In genomic region chr1:112938188-112938587, GRCh38 we compare ENCODE assay signal across 11 cellular contexts. TPM values are rescaled to one million over a fixed set of nuclear protein-coding genes. Genes with fewer than 3 reads are reported as not detected.
DNase-seq lines count a peak whose midpoint lies in the region; ATAC-seq, FAIRE-seq and TF ChIP-seq lines count a peak whose summit lies in the region.
"Had no signal": no experiment of that assay in that cellular context is flagged by ENCODE, and none has a peak within 500 bp of the region (broad histone marks: within the 10 kb centered on the region; RNA-seq: fewer than 3 reads in every experiment).

No MANE protein-coding gene starts in this region.

- H3K4me2 ChIP-seq in HepG2 (ENCODE audit: low read depth, low read length) (no peak overlapping the region), K562 (ENCODE audit: insufficient read depth, low read length) (peak overlapping the region; percentile 4; the same call in 1 of the 2 replicates)

- no peaks in the 10 kb centered on the region for H3K36me3 ChIP-seq in liver (ENCODE audit: control insufficient read depth in 4 of 4, insufficient read depth in 3 of 4, low read depth in 1 of 4, low read length in 3 of 4)
- peaks cover 0 to 10% of the 10 kb centered on the region in 2 experiments; a peak in 2 of 5 replicates for H3K36me3 ChIP-seq in HepG2 (replicated peaks in 1 of 2; ENCODE audit: control insufficient read depth in 1 of 2, insufficient read depth in 2 of 2, low read length in 2 of 2)
- peaks cover 45% of the 10 kb centered on the region for H3K36me3 ChIP-seq in K562 (ENCODE audit: control insufficient read depth, insufficient read depth, low read length)
- no peaks in the 10 kb centered on the region for H3K36me3 ChIP-seq in uterus
- H3K36me3 ChIP-seq: ovary had no signal

- no peaks in the 10 kb centered on the region for H3K9me1 ChIP-seq in K562 (ENCODE audit: control insufficient read depth, insufficient read depth, low read length)

- intact Hi-C loops in HepG2 (cut with micrococcal nuclease; ENCODE audit: unreplicated experiment) (no loop called here), K562 (cut with micrococcal nuclease) (loop anchor here (5.0 kb wide), 1 partner anchor 56 kb away; no protein-coding TSS in a partner anchor), uterus (cut with DNase I; ENCODE audit: low total_unique reads) (no loop called here)

- H3K27me3 ChIP-seq in liver (ENCODE audit: control insufficient read depth in 4 of 4, insufficient read depth in 4 of 4, low read length in 3 of 4) (no peaks in the 10 kb centered on the region), HepG2 (ENCODE audit: control insufficient read depth in 1 of 2, insufficient read depth in 2 of 2, low read length in 2 of 2) (no peaks in the 10 kb centered on the region), K562 (ENCODE audit: control insufficient read depth in 2 of 2, insufficient read depth in 2 of 2, low read length in 2 of 2) (no peaks in the 10 kb centered on the region), uterus (no peaks in the 10 kb centered on the region)
- H3K27me3 ChIP-seq: ovary had no signal

- no peak overlapping the region for H3K27ac Mint-ChIP-seq in activated naive CD8-positive, alpha-beta T cell treated with anti-CD3 and anti-CD28 coated beads for 36 hours

- no peak for TF ChIP-seq CTCF in liver (IDR thresholded peaks at IDR 0.05; ENCODE audit: low read depth, low read length, missing input control)
- TF ChIP-seq CTCF in HepG2 (CRISPR knock-in tag; IDR thresholded peaks at IDR 0.05): no peak
- TF ChIP-seq CTCF in K562 (IDR thresholded peaks at IDR 0.05 in 2 of 3, conservative IDR thresholded peaks at IDR 0.05 in 1 of 3; ENCODE audit: insufficient read depth in 2 of 3, low read depth in 1 of 3, low read length in 3 of 3): no peak
- no peak for TF ChIP-seq CTCF in uterus (IDR thresholded peaks at IDR 0.05)

- H3K4me1 Mint-ChIP-seq in activated naive CD8-positive, alpha-beta T cell treated with anti-CD3 and anti-CD28 coated beads for 36 hours: peaks cover 26% of the 10 kb centered on the region

- H3K36me3 Mint-ChIP-seq in activated naive CD8-positive, alpha-beta T cell treated with anti-CD3 and anti-CD28 coated beads for 36 hours: peaks cover 24% of the 10 kb centered on the region

- H3K27ac ChIP-seq in liver (ENCODE audit: low read depth in 1 of 2, low read length in 2 of 2) (peak overlapping the region; percentile 1 to 51), HepG2 (ENCODE audit: extremely low read length, insufficient read depth, low read length) (no peak overlapping the region), K562 (ENCODE audit: extremely low read depth, low read depth, low read length) (peak overlapping the region; percentile 65; the same call in 2 of the 3 replicates), uterus (peak overlapping the region; percentile 41 to 65)
- H3K27ac ChIP-seq: ovary had no signal

- FAIRE-seq in HepG2 (lab: Jason Lieb, UNC) (no peak), K562 (lab: Jason Lieb, UNC) (no peak)
- FAIRE-seq: colon had no signal

- no peak for TF ChIP-seq EP300 in HepG2 (IDR thresholded peaks at IDR 0.05; ENCODE audit: low read depth in 2 of 2, low read length in 2 of 2)
- TF ChIP-seq EP300 in HepG2 (CRISPR knock-in tag; IDR thresholded peaks at IDR 0.05; ENCODE audit: borderline replicate concordance): no peak
- TF ChIP-seq EP300 in K562 (IDR thresholded peaks at IDR 0.05; ENCODE audit: low read length): no peak

- no peak overlapping the region for H3K4me3 Mint-ChIP-seq in activated naive CD8-positive, alpha-beta T cell treated with anti-CD3 and anti-CD28 coated beads for 36 hours

- peaks cover 93% of the 10 kb centered on the region for H3K79me2 ChIP-seq in HepG2 (ENCODE audit: insufficient read depth, low read length)
- H3K79me2 ChIP-seq in K562 (ENCODE audit: control insufficient read depth, insufficient read depth, low read length): peaks cover 98% of the 10 kb centered on the region

- H3K9me3 Mint-ChIP-seq in activated naive CD8-positive, alpha-beta T cell treated with anti-CD3 and anti-CD28 coated beads for 36 hours: no peaks in the 10 kb centered on the region

- POLR2A ChIA-PET in HepG2 (lab: Yijun Ruan, JAX) (interaction anchor here (1.3 to 2.0 kb wide), 2 partner anchors 15 to 18 kb away, joined by 3 to 7 read pairs; partner anchors contain the start of gene SLC16A1), K562 (lab: Yijun Ruan, JAX) (interaction anchor here (5.4 to 12.6 kb wide), 2 partner anchors 12 to 13 kb away, joined by 44 to 190 read pairs; no protein-coding TSS in a partner anchor)

- H3K9ac ChIP-seq in liver (ENCODE audit: low read depth in 1 of 2, low read length in 2 of 2) (no peak overlapping the region), HepG2 (ENCODE audit: insufficient read depth, low read depth, low read length) (no peak overlapping the region), K562 (ENCODE audit: insufficient read depth in 1 of 2, low read depth in 2 of 2, low read length in 2 of 2) (no peak overlapping the region)

- 42% methylated on average over 3 of the region's 3 CpGs for WGBS in liver
- 89% methylated on average over 3 of the region's 3 CpGs for WGBS in HepG2 (ENCODE audit: low lambda C conversion rate)
- WGBS in K562 (ENCODE audit: insufficient coverage, low coverage, missing lambda C conversion rate): 49% methylated on average over 3 of the region's 3 CpGs

- in situ Hi-C loops in HepG2 (cut with HindIII; ENCODE audit: extremely low pct_ligation_motif_present, low pct_unique_long_range_greater_than_20kb) (no loop called here), K562 (cut with MboI) (no loop called here)

- CTCF ChIA-PET in HepG2 (lab: Yijun Ruan, JAX; ENCODE audit: low intra/inter-chr PET ratio, low total read pairs): no interaction called here
- CTCF ChIA-PET in K562 (lab: Yijun Ruan, JAX; ENCODE audit: low intra/inter-chr PET ratio): no interaction called here

- TF ChIP-seq POLR2A in HepG2 (IDR thresholded peaks at IDR 0.05; ENCODE audit: insufficient read depth in 1 of 2, low read depth in 2 of 2, low read length in 2 of 2) (no peak), K562 (conservative IDR thresholded peaks at IDR 0.05) (no peak), uterus (IDR thresholded peaks at IDR 0.05) (no peak)

- BruUV-seq in HepG2 (replicated peaks; lab: Mats Ljungman, UMichigan): no TSS peak
- BruUV-seq in K562 (replicated peaks; lab: Mats Ljungman, UMichigan): no TSS peak

- no peaks in the 10 kb centered on the region for H3K27me3 Mint-ChIP-seq in activated naive CD8-positive, alpha-beta T cell treated with anti-CD3 and anti-CD28 coated beads for 36 hours

- H2AFZ ChIP-seq in HepG2 (ENCODE audit: low read length) (no peak overlapping the region), K562 (ENCODE audit: low read depth, low read length) (no peak overlapping the region)

- ATAC-seq in HepG2: no peak
- ATAC-seq in K562: 0 out of 3 replicates have a peak, but pooled peaks have one; percentile 6
- peak; percentile 82 for ATAC-seq in left lobe of liver
- ATAC-seq in GM19463 (IDR thresholded peaks at IDR 0.05; ENCODE audit: unreplicated experiment): no peak
- no peak for ATAC-seq in GM21825 (IDR thresholded peaks at IDR 0.05; ENCODE audit: unreplicated experiment)

- peaks cover 28% of the 10 kb centered on the region for H4K20me1 ChIP-seq in HepG2 (ENCODE audit: insufficient read depth, low read length)
- peaks cover 5% of the 10 kb centered on the region; the same call in 1 of the 2 replicates for H4K20me1 ChIP-seq in K562 (replicated peaks; ENCODE audit: control insufficient read depth, insufficient read depth, low read length)

- no peak for DNase-seq in HepG2 (ENCODE audit: low spot score)
- no peak for DNase-seq in K562 (ENCODE audit: extremely low read depth in 1 of 4, low spot score in 3 of 4)
- no peak for DNase-seq in left lobe of liver (ENCODE audit: low spot score)
- DNase-seq in uterus: no peak
- DNase-seq in activated naive CD8-positive, alpha-beta T cell treated with anti-CD3 and anti-CD28 coated beads for 36 hours: no peak
- DNase-seq: NCI-H2029, ovary had no signal

- H3K4me3 ChIP-seq in liver (ENCODE audit: low read depth in 1 of 3, low read length in 3 of 3) (no peak overlapping the region), HepG2 (replicated peaks in 1 of 3; ENCODE audit: insufficient read depth in 1 of 3, low read depth in 2 of 3, low read length in 3 of 3) (no peak overlapping the region), K562 (no peak overlapping the region), uterus (no peak overlapping the region)
- H3K4me3 ChIP-seq: ovary had no signal

- TF ChIP-seq RAD21 in liver (IDR thresholded peaks at IDR 0.05) (no peak), HepG2 (CRISPR knock-in tag; IDR thresholded peaks at IDR 0.05) (no peak), K562 (CRISPR knock-in tag; conservative IDR thresholded peaks at IDR 0.05 in 1 of 2, IDR thresholded peaks at IDR 0.05 in 1 of 2) (no peak)

- H3K4me1 ChIP-seq in liver (ENCODE audit: control insufficient read depth in 4 of 4, insufficient read depth in 4 of 4, low read length in 3 of 4) (peaks cover 3 to 20% (median 6%) of the 10 kb centered on the region in 4 donors), HepG2 (ENCODE audit: insufficient read depth, low read length) (peaks cover 46% of the 10 kb centered on the region), K562 (replicated peaks in 1 of 2; ENCODE audit: control insufficient read depth in 2 of 2, insufficient read depth in 2 of 2, low read length in 2 of 2) (peaks cover 12 to 47% of the 10 kb centered on the region in 2 experiments), uterus (peaks cover 0 to 3% of the 10 kb centered on the region in 2 donors)

- no peaks in the 10 kb centered on the region for H3K9me3 ChIP-seq in liver (ENCODE audit: control insufficient read depth in 4 of 4, low read length in 3 of 4)
- H3K9me3 ChIP-seq in HepG2 (ENCODE audit: low read length): no peaks in the 10 kb centered on the region
- no peaks in the 10 kb centered on the region for H3K9me3 ChIP-seq in K562 (replicated peaks; ENCODE audit: control insufficient read depth, insufficient read depth, low read depth, low read length)
- H3K9me3 ChIP-seq in uterus: no peaks in the 10 kb centered on the region
- H3K9me3 ChIP-seq: ovary had no signal

RNA-seq across cellular contexts. Expression of gene SLC16A1, which starts 17.8 kb away (rescaled TPM):
- total RNA-seq in liver (10 to 100 TPM; 37.4 to 87.3 TPM), HepG2 (2016; rRNA removed; fragmentation: Illumina TruSeq; extraction: Trizol) (67.0 and 106 TPM in 2 replicates), K562 (2014; rRNA removed) (104 and 148 TPM in 2 replicates), K562 (2014; rRNA removed; fragmentation: Illumina TruSeq; extraction: Trizol) (168 and 185 TPM in 2 replicates), K562 (2015; rRNA removed; fragmentation: Illumina TruSeq; extraction: Trizol) (111 and 117 TPM in 2 replicates), K562 (2021) (151 and 169 TPM in 2 replicates), left lobe of liver (29.2 TPM), uterus (10 to 100 TPM; 12.6 to 76.3 (median 39.5) TPM)
- polyA plus RNA-seq in liver (10 to 100 TPM; 28.3 to 31.7 TPM), HepG2 (2011; rRNA removed) (135 and 142 TPM in 2 replicates), K562 (2011; rRNA removed) (229 and 244 TPM in 2 replicates), K562 (2014; fragmentation: Illumina TruSeq; extraction: Trizol) (109 and 137 TPM in 2 replicates), K562 (2014; fragmentation: Nextera tagmentation; extraction: Ambion mirVana) (10 to 100 TPM; 79.0 to 82.5 TPM), K562 (2014; rRNA removed) (73.1 and 85.6 TPM in 2 replicates)
- total RNA-seq in HepG2 (2016; cell fraction: cytosol; rRNA removed; fragmentation: Illumina TruSeq; extraction: Trizol; ENCODE audit: low read depth): 5.3 and 6.0 TPM in 2 replicates
- total RNA-seq in HepG2 (2016; cell fraction: insoluble cytoplasmic fraction; rRNA removed; fragmentation: Illumina TruSeq; extraction: Trizol): 65.8 and 105 TPM in 2 replicates
- 15.3 and 18.4 TPM in 2 replicates for total RNA-seq in HepG2 (2016; cell fraction: membrane; rRNA removed; fragmentation: Illumina TruSeq; extraction: Trizol)
- 102 and 125 TPM in 2 replicates for total RNA-seq in HepG2 (2016; cell fraction: nucleus; rRNA removed; fragmentation: Illumina TruSeq; extraction: Trizol)
- 110 and 155 TPM in 2 replicates for polyA plus RNA-seq in HepG2 (2011; cell fraction: cytosol; rRNA removed)
- 50.4 and 50.5 TPM in 2 replicates for polyA plus RNA-seq in HepG2 (2011; cell fraction: nucleus; rRNA removed)
- polyA plus RNA-seq in HepG2 (2012): 134 and 147 TPM in 2 replicates
- polyA plus RNA-seq in HepG2 (2016; cell fraction: cytosol; fragmentation: Illumina TruSeq; extraction: Trizol; ENCODE audit: low read depth): 3.0 and 3.3 TPM in 2 replicates
- 49.1 and 53.6 TPM in 2 replicates for polyA plus RNA-seq in HepG2 (2016; cell fraction: insoluble cytoplasmic fraction; fragmentation: Illumina TruSeq; extraction: Trizol; ENCODE audit: low read depth)
- 8.1 and 9.3 TPM in 2 replicates for polyA plus RNA-seq in HepG2 (2016; cell fraction: membrane; fragmentation: Illumina TruSeq; extraction: Trizol; ENCODE audit: low read depth)
- polyA plus RNA-seq in HepG2 (2016; cell fraction: nucleus; fragmentation: Illumina TruSeq; extraction: Trizol; ENCODE audit: insufficient read depth, low read depth): 109 and 119 TPM in 2 replicates
- 467 and 535 TPM in 2 replicates for polyA minus RNA-seq in HepG2 (2011; rRNA and poly(A)+ RNA removed; ENCODE audit: low replicate concordance)
- 185 and 199 TPM in 2 replicates for polyA minus RNA-seq in HepG2 (2011; cell fraction: cytosol; rRNA and poly(A)+ RNA removed)
- polyA minus RNA-seq in HepG2 (2011; cell fraction: nucleus; rRNA and poly(A)+ RNA removed): 108 and 115 TPM in 2 replicates
- 283 and 319 TPM in 2 replicates for total RNA-seq in K562 (2011; cell fraction: chromatin; rRNA removed; ENCODE audit: low replicate concordance)
- total RNA-seq in K562 (2011; cell fraction: nucleolus; rRNA removed): 209 and 233 TPM in 2 replicates
- total RNA-seq in K562 (2011; cell fraction: nucleoplasm; rRNA removed): 244 and 265 TPM in 2 replicates
- 256 and 343 TPM in 2 replicates for polyA plus RNA-seq in K562 (2011; cell fraction: cytosol; rRNA removed)
- polyA plus RNA-seq in K562 (2011; cell fraction: nucleus; rRNA removed): 106 and 150 TPM in 2 replicates
- 100 and 134 TPM in 2 replicates for polyA plus RNA-seq in K562 (2012)
- 488 and 502 TPM in 2 replicates for polyA minus RNA-seq in K562 (2011; rRNA and poly(A)+ RNA removed)
- 198 and 213 TPM in 2 replicates for polyA minus RNA-seq in K562 (2011; cell fraction: cytosol; rRNA and poly(A)+ RNA removed)
- polyA minus RNA-seq in K562 (2011; cell fraction: nucleus; rRNA and poly(A)+ RNA removed): 56.5 and 94.0 TPM in 2 replicates
- total RNA-seq in activated naive CD8-positive, alpha-beta T cell treated with anti-CD3 and anti-CD28 coated beads for 36 hours: 100 to 1,000 TPM in 1 of 2 experiments, 10 to 100 TPM in 1; 93.0 to 101 TPM

Comparison
In these comparisons a context has a peak if more than half of its experiments do, and no peak if none do; other contexts are left out.
1. ATAC-seq: peak in K562 (single experiment) and left lobe of liver (single experiment); none in HepG2 (single experiment), GM19463 (single experiment) and GM21825 (single experiment).